9 cellular contexts compared by ENCODE assay signal in genomic region chr11:125141686-125142535, GRCh38. TPM values are rescaled to one million over a fixed set of nuclear protein-coding genes. Genes with fewer than 3 reads are reported as not detected.
DNase-seq lines count a peak whose midpoint lies in the region; ATAC-seq and TF ChIP-seq lines count a peak whose summit lies in the region.
"Had no signal": no experiment of that assay in that cellular context is flagged by ENCODE, and none has a peak within 500 bp of the region (broad histone marks: within the 10 kb centered on the region; RNA-seq: fewer than 3 reads in every experiment).

No MANE protein-coding gene starts in this region.

- no peak overlapping the region for H3K4ac ChIP-seq in mesenchymal stem cell (ENCODE audit: low read depth in 1 of 2, low read length in 2 of 2)

- ATAC-seq in GM19463 (IDR thresholded peaks at IDR 0.05; ENCODE audit: unreplicated experiment) (peak; percentile 69), HG03196 (IDR thresholded peaks at IDR 0.05; ENCODE audit: unreplicated experiment) (no peak)
- ATAC-seq in activated CD4-positive, alpha-beta T cell treated with anti-CD3 and anti-CD28 coated beads for 36 hours, result peak; percentile 80
- peak; percentile 82 for ATAC-seq in stimulated activated memory B cell treated with anti-CD40 and anti-IgM and Interleukin-4, amounts not matched to agents 10 μg/mL and 1 μg/mL and 100 μg/mL, for 72 hours

- CTCF ChIA-PET in activated CD4-positive, alpha-beta T cell treated with anti-CD3 and anti-CD28 coated beads for 36 hours (lab: Charles Lee), result interaction anchor here (0.6 to 7.3 kb wide), 27 partner anchors 12 to 1634 kb away, joined by 3 to 47 read pairs (median 5); partner anchors contain the start of genes CCDC15 and TMEM218

- H3K27me3 ChIP-seq in dorsolateral prefrontal cortex (peaks cover 0 to 11% (median 0%) of the 10 kb centered on the region in 45 donors), mesenchymal stem cell (ENCODE audit: control insufficient read depth in 1 of 2, insufficient read depth in 1 of 2, low read length in 2 of 2) (peaks cover 12 to 36% of the 10 kb centered on the region in 2 experiments)

- no peak overlapping the region for H4K91ac ChIP-seq in mesenchymal stem cell (ENCODE audit: low read length)

- H3K9ac ChIP-seq in mesenchymal stem cell (ENCODE audit: low read length), result no peak overlapping the region

- 37% methylated on average over 16 of the region's 18 CpGs for WGBS in mesenchymal stem cell

- intact Hi-C loops in activated CD4-positive, alpha-beta T cell treated with anti-CD3 and anti-CD28 coated beads for 36 hours (cut with DNase I, micrococcal nuclease), result loop anchor here (1.0 to 10.0 kb wide), 4 partner anchors 51 to 307 kb away; no protein-coding TSS in a partner anchor
- intact Hi-C loops in dorsolateral prefrontal cortex (cut with DNase I), result loop anchor here (2.0 to 10.0 kb wide), 2 partner anchors 181 to 187 kb away; partner anchors contain the start of gene CCDC15 (in 1 of the 2)

- H2BK15ac ChIP-seq in mesenchymal stem cell (ENCODE audit: low read depth, poor library complexity, severe bottlenecking), result no peak overlapping the region

- no peak overlapping the region for H3K27ac Mint-ChIP-seq in activated CD4-positive, alpha-beta T cell treated with anti-CD3 and anti-CD28 coated beads for 36 hours
- H3K27ac Mint-ChIP-seq in stimulated activated memory B cell treated with anti-CD40 and anti-IgM and Interleukin-4, amounts not matched to agents 10 μg/mL and 1 μg/mL and 100 μg/mL, for 72 hours, result no peak overlapping the region

- no peak overlapping the region for H4K8ac ChIP-seq in mesenchymal stem cell (ENCODE audit: low read length)

- no peak overlapping the region for H2BK5ac ChIP-seq in mesenchymal stem cell (ENCODE audit: low read depth, low read length, poor library complexity, severe bottlenecking)

- peaks cover 15% of the 10 kb centered on the region for H3K27me3 Mint-ChIP-seq in activated CD4-positive, alpha-beta T cell treated with anti-CD3 and anti-CD28 coated beads for 36 hours
- H3K27me3 Mint-ChIP-seq in stimulated activated memory B cell treated with anti-CD40 and anti-IgM and Interleukin-4, amounts not matched to agents 10 μg/mL and 1 μg/mL and 100 μg/mL, for 72 hours, result peaks cover 51% of the 10 kb centered on the region

- peaks cover 2% of the 10 kb centered on the region for H3K4me1 Mint-ChIP-seq in activated CD4-positive, alpha-beta T cell treated with anti-CD3 and anti-CD28 coated beads for 36 hours
- peaks cover 7% of the 10 kb centered on the region for H3K4me1 Mint-ChIP-seq in stimulated activated memory B cell treated with anti-CD40 and anti-IgM and Interleukin-4, amounts not matched to agents 10 μg/mL and 1 μg/mL and 100 μg/mL, for 72 hours

- TF ChIP-seq CTCF in dorsolateral prefrontal cortex (IDR thresholded peaks at IDR 0.05 in 54 of 56, conservative IDR thresholded peaks at IDR 0.05 in 2 of 56; ENCODE audit: low read depth in 1 of 56, partially characterized antibody in 56 of 56), result peak; percentile 83 to 99 (median 95)

- DNase-seq in CD1c-positive myeloid dendritic cell (ENCODE audit: extremely low spot score) (peak; percentile 61), LHCN-M2 (ENCODE audit: low read depth) (peak; percentile 29), dorsolateral prefrontal cortex (peak in 5 of 10 donors; percentile 22 to 65 (median 43)), mesenchymal stem cell (peak; percentile 38)
- peak; percentile 74 for DNase-seq in activated CD4-positive, alpha-beta T cell treated with anti-CD3 and anti-CD28 coated beads for 36 hours

- peak overlapping the region in 4 of 59 donors; percentile 7 to 25 (median 14) for H3K4me3 ChIP-seq in dorsolateral prefrontal cortex
- H3K4me3 ChIP-seq in mesenchymal stem cell (ENCODE audit: insufficient read depth in 1 of 2, low read depth in 1 of 2, low read length in 2 of 2), result peak overlapping the region in 1 of 2 experiments; percentile 33

- H3K4me1 ChIP-seq in mesenchymal stem cell (ENCODE audit: control insufficient read depth, insufficient read depth, low read depth, low read length), result no peaks in the 10 kb centered on the region

- H3K36me3 Mint-ChIP-seq in activated CD4-positive, alpha-beta T cell treated with anti-CD3 and anti-CD28 coated beads for 36 hours (ENCODE audit: low read depth), result no peaks in the 10 kb centered on the region
- no peaks in the 10 kb centered on the region for H3K36me3 Mint-ChIP-seq in stimulated activated memory B cell treated with anti-CD40 and anti-IgM and Interleukin-4, amounts not matched to agents 10 μg/mL and 1 μg/mL and 100 μg/mL, for 72 hours

- no peak overlapping the region for H3K4me3 Mint-ChIP-seq in activated CD4-positive, alpha-beta T cell treated with anti-CD3 and anti-CD28 coated beads for 36 hours
- H3K4me3 Mint-ChIP-seq in stimulated activated memory B cell treated with anti-CD40 and anti-IgM and Interleukin-4, amounts not matched to agents 10 μg/mL and 1 μg/mL and 100 μg/mL, for 72 hours, result no peak overlapping the region

- no peak overlapping the region for H3K14ac ChIP-seq in mesenchymal stem cell (ENCODE audit: low read length in 2 of 2)

- H2AK5ac ChIP-seq in mesenchymal stem cell (ENCODE audit: low read length, severe bottlenecking), result no peak overlapping the region

- H3K36me3 ChIP-seq in mesenchymal stem cell (ENCODE audit: control insufficient read depth in 1 of 2, insufficient read depth in 2 of 2, low read depth in 1 of 2, low read length in 2 of 2), result no peaks in the 10 kb centered on the region

- no peak overlapping the region for H3K18ac ChIP-seq in mesenchymal stem cell (ENCODE audit: low read depth in 1 of 2, low read length in 2 of 2)

- POLR2A ChIA-PET in activated CD4-positive, alpha-beta T cell treated with anti-CD3 and anti-CD28 coated beads for 36 hours (lab: Charles Lee), result interaction anchor here (0.6 kb wide), 1 partner anchor 826 kb away, joined by 6 read pairs; no protein-coding TSS in a partner anchor

- no peaks in the 10 kb centered on the region for H3K79me1 ChIP-seq in mesenchymal stem cell (replicated peaks; ENCODE audit: low read length, poor library complexity, severe bottlenecking)

- no peaks in the 10 kb centered on the region for H3K9me3 Mint-ChIP-seq in activated CD4-positive, alpha-beta T cell treated with anti-CD3 and anti-CD28 coated beads for 36 hours (ENCODE audit: low read depth)
- H3K9me3 Mint-ChIP-seq in stimulated activated memory B cell treated with anti-CD40 and anti-IgM and Interleukin-4, amounts not matched to agents 10 μg/mL and 1 μg/mL and 100 μg/mL, for 72 hours, result no peaks in the 10 kb centered on the region

- no peak overlapping the region for H3K4me2 ChIP-seq in mesenchymal stem cell (ENCODE audit: low read length, poor library complexity, severe bottlenecking)

- H2BK120ac ChIP-seq in mesenchymal stem cell (ENCODE audit: low read depth, low read length), result no peak overlapping the region

- H3K27ac ChIP-seq in dorsolateral prefrontal cortex (no peak overlapping the region), mesenchymal stem cell (ENCODE audit: low read length, poor library complexity, severe bottlenecking) (no peak overlapping the region)

- no peak overlapping the region for H2BK12ac ChIP-seq in mesenchymal stem cell (ENCODE audit: low read length in 2 of 2)

- no peak overlapping the region for H3K23ac ChIP-seq in mesenchymal stem cell (ENCODE audit: low read length in 2 of 2)

- no peaks in the 10 kb centered on the region for H3K9me3 ChIP-seq in mesenchymal stem cell (ENCODE audit: control insufficient read depth, low read length)

- H2AFZ ChIP-seq in mesenchymal stem cell (ENCODE audit: low read depth, low read length), result no peak overlapping the region

RNA-seq across cellular contexts. Expression of gene PKNOX2, which starts 22.6 kb away (rescaled TPM):
- 14.6 and 15.6 TPM in 2 replicates for total RNA-seq in LHCN-M2 (2014; rRNA removed)
- polyA plus RNA-seq in LHCN-M2 (2012), result 18.2 TPM
- total RNA-seq in activated CD4-positive, alpha-beta T cell treated with anti-CD3 and anti-CD28 coated beads for 36 hours, result not detected
- 10 to 100 TPM; 19.6 to 99.6 (median 55.2) TPM for total RNA-seq in dorsolateral prefrontal cortex
- polyA plus RNA-seq in mesenchymal stem cell (2013, experiment 1 of 2), result 3.7 TPM
- 3.4 TPM for polyA plus RNA-seq in mesenchymal stem cell (2013, experiment 2 of 2)
- total RNA-seq: NCI-H460 had no signal

RNA-seq across cellular contexts. Expression of gene TMEM218, which starts 30.5 kb away (rescaled TPM):
- total RNA-seq in LHCN-M2 (2014; rRNA removed) (32.4 and 38.1 TPM in 2 replicates), dorsolateral prefrontal cortex (10 to 100 TPM in 52 of 120 experiments, 1 to 10 TPM in 68; 5.4 to 17.7 (median 9.7) TPM)
- polyA plus RNA-seq in LHCN-M2 (2012), result 20.3 TPM
- total RNA-seq in activated CD4-positive, alpha-beta T cell treated with anti-CD3 and anti-CD28 coated beads for 36 hours, result 10 to 100 TPM; 11.3 TPM
- 19.4 TPM for polyA plus RNA-seq in mesenchymal stem cell (2013, experiment 1 of 2)
- 18.8 TPM for polyA plus RNA-seq in mesenchymal stem cell (2013, experiment 2 of 2)

Comparison
In these comparisons a context has a peak if more than half of its experiments do, and no peak if none do; other contexts are left out.
1. RNA of gene PKNOX2, which starts 22.6 kb away (total RNA-seq): 19.6 to 99.6 TPM in dorsolateral prefrontal cortex and 14.6 to 15.6 TPM in LHCN-M2; not detected in activated CD4-positive, alpha-beta T cell treated with anti-CD3 and anti-CD28 coated beads for 36 hours; every median in the first group is over 10 times any median in the second.